In genomic region chr10:86940076-86940475, GRCh38 we compare ENCODE assay signal across 2 cellular contexts. TPM values are rescaled to one million over a fixed set of nuclear protein-coding genes. Genes with fewer than 3 reads are reported as not detected.
"Had no signal": no experiment of that assay in that cellular context is flagged by ENCODE, and none has a peak within 500 bp of the region (broad histone marks: within the 10 kb centered on the region; RNA-seq: fewer than 3 reads in every experiment).

No MANE protein-coding gene starts in this region.

RNA-seq across cellular contexts. Expression of gene ADIRF, which starts 28.2 kb away (rescaled TPM):
- total RNA-seq: naive thymus-derived CD8-positive, alpha-beta T cell; progenitor cell of endocrine pancreas had no signal
